Comparison of ENCODE assay signal across 23 cellular contexts in the genomic region with DNA sequence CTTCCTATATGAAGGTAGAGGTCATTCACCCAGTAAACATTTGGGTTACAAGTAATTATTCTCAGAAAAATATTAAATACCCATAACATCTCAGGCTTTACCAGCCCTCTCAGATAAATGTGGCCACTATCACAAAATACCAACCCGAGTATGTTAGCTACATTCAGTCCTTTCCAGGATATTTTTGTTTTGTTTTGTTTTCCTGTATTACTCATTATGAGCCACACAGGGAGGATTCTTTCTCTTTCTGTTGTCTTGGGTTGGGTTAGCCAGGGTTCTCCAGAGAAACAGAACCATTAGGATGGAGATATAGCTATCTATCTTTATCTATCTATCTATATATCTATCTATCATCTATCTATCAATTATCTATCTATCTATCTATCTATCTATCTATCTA.
"Had no signal": no experiment of that assay in that cellular context is flagged by ENCODE, and none has a peak within 500 bp of the region (broad histone marks: within the 10 kb centered on the region; RNA-seq: fewer than 3 reads in every experiment).

No MANE protein-coding gene starts in this region.

- H3K9me3 Mint-ChIP-seq: nephron; neural progenitor cell; stimulated activated naive B cell treated with anti-CD40 and anti-IgM and Interleukin-4, amounts not matched to agents 10 μg/mL and 1 μg/mL and 100 μg/mL, for 72 hours had no signal

- H3K36me3 ChIP-seq: neural progenitor cell, right lobe of liver, thoracic aorta, tibial nerve, upper lobe of left lung, uterus had no signal

- H3K4me3 ChIP-seq: coronary artery, lung, neural progenitor cell, right lobe of liver, thoracic aorta, tibial nerve, upper lobe of left lung, uterus had no signal

- H3K27ac Mint-ChIP-seq: effector memory CD8-positive, alpha-beta T cell; naive thymus-derived CD4-positive, alpha-beta T cell; nephron; progenitor cell of endocrine pancreas; stimulated activated naive B cell treated with anti-CD40 and anti-IgM and Interleukin-4, amounts not matched to agents 10 μg/mL and 1 μg/mL and 100 μg/mL, for 72 hours; stimulated activated naive CD8-positive, alpha-beta T cell treated with anti-CD3 and anti-CD28 coated beads, Interleukin-15, Interleukin-2, amounts not matched to agents 100 ng/mL and 50 ng/mL, for 24 hours had no signal

- H3K4me1 Mint-ChIP-seq: naive thymus-derived CD4-positive, alpha-beta T cell; nephron; stimulated activated naive B cell treated with anti-CD40 and anti-IgM and Interleukin-4, amounts not matched to agents 10 μg/mL and 1 μg/mL and 100 μg/mL, for 72 hours had no signal

- DNase-seq: dermis blood vessel endothelial cell; effector memory CD8-positive, alpha-beta T cell; head of caudate nucleus; kidney; midbrain; naive thymus-derived CD4-positive, alpha-beta T cell; right lobe of liver; small intestine; stimulated activated CD4-positive, alpha-beta T cell treated with anti-CD3 and anti-CD28 coated beads, Interleukin-15, amount 100 ng/mL, for 24 hours; stimulated activated CD4-positive, alpha-beta T cell treated with anti-CD3 and anti-CD28 coated beads, Interleukin-2, amount 100 ng/mL, for 48 hours; stimulated activated naive B cell treated with anti-CD40 and anti-IgM and Interleukin-4, amounts not matched to agents 10 μg/mL and 1 μg/mL and 100 μg/mL, for 72 hours; upper lobe of left lung; uterus had no signal

- H3K27ac ChIP-seq: coronary artery, neural progenitor cell, parathyroid adenoma, right lobe of liver, thoracic aorta, tibial nerve, upper lobe of left lung, uterus had no signal

- H3K27me3 Mint-ChIP-seq: effector memory CD8-positive, alpha-beta T cell; naive thymus-derived CD4-positive, alpha-beta T cell; progenitor cell of endocrine pancreas; stimulated activated naive B cell treated with anti-CD40 and anti-IgM and Interleukin-4, amounts not matched to agents 10 μg/mL and 1 μg/mL and 100 μg/mL, for 72 hours; stimulated activated naive CD8-positive, alpha-beta T cell treated with anti-CD3 and anti-CD28 coated beads, Interleukin-15, Interleukin-2, amounts not matched to agents 100 ng/mL and 50 ng/mL, for 24 hours had no signal

- ATAC-seq: effector memory CD8-positive, alpha-beta T cell; left lobe of liver; naive thymus-derived CD4-positive, alpha-beta T cell; right lobe of liver; stimulated activated naive B cell treated with anti-CD40 and anti-IgM and Interleukin-4, amounts not matched to agents 10 μg/mL and 1 μg/mL and 100 μg/mL, for 72 hours had no signal

- H3K4me1 ChIP-seq: parathyroid adenoma, right lobe of liver, tibial nerve, upper lobe of left lung, uterus had no signal

- H3K36me3 Mint-ChIP-seq: naive thymus-derived CD4-positive, alpha-beta T cell; neural progenitor cell; stimulated activated naive B cell treated with anti-CD40 and anti-IgM and Interleukin-4, amounts not matched to agents 10 μg/mL and 1 μg/mL and 100 μg/mL, for 72 hours had no signal

- H3K27me3 ChIP-seq: neural progenitor cell, right lobe of liver, tibial nerve, upper lobe of left lung, uterus had no signal

- H3K9me3 ChIP-seq: right lobe of liver, thoracic aorta, tibial nerve, upper lobe of left lung, uterus had no signal

- H3K4me3 Mint-ChIP-seq: effector memory CD8-positive, alpha-beta T cell; naive thymus-derived CD4-positive, alpha-beta T cell; nephron; neural progenitor cell; stimulated activated naive B cell treated with anti-CD40 and anti-IgM and Interleukin-4, amounts not matched to agents 10 μg/mL and 1 μg/mL and 100 μg/mL, for 72 hours; stimulated activated naive CD8-positive, alpha-beta T cell treated with anti-CD3 and anti-CD28 coated beads, Interleukin-15, Interleukin-2, amounts not matched to agents 100 ng/mL and 50 ng/mL, for 24 hours had no signal
